Comparison of ENCODE assay signal across 36 cellular contexts in genomic region chr3:116663161-116663885, GRCh38. TPM values are rescaled to one million over a fixed set of nuclear protein-coding genes. Genes with fewer than 3 reads are reported as not detected.
DNase-seq lines count a peak whose midpoint lies in the region; ATAC-seq, FAIRE-seq and TF ChIP-seq lines count a peak whose summit lies in the region.
"Had no signal": no experiment of that assay in that cellular context is flagged by ENCODE, and none has a peak within 500 bp of the region (broad histone marks: within the 10 kb centered on the region; RNA-seq: fewer than 3 reads in every experiment).

No MANE protein-coding gene starts in this region.

- H3K27me3 ChIP-seq in H1 (replicated peaks in 1 of 4; ENCODE audit: control insufficient read depth in 3 of 4, extremely low read depth in 1 of 4, insufficient read depth in 3 of 4, low read length in 3 of 4), result no peaks in the 10 kb centered on the region
- H3K27me3 ChIP-seq: cardiac muscle cell, colonic mucosa, MG63, upper lobe of right lung had no signal

- WGBS in H1 (ENCODE audit: extremely low coverage in 1 of 2, insufficient coverage in 1 of 2, insufficient read length in 1 of 2, insufficient replicate concordance in 2 of 2, low coverage in 1 of 2, low lambda C conversion rate in 2 of 2, missing lambda C conversion rate in 1 of 2), 2 experiments, result 60% methylated on average over 7 of the region's 7 CpGs; no CpG with 5 or more reads in 1 of the 2 experiments

- no peaks in the 10 kb centered on the region for H3K79me1 ChIP-seq in H1 (ENCODE audit: low read depth, low read length)

- no peak overlapping the region for H3K23ac ChIP-seq in H1 (ENCODE audit: insufficient read length)

- H3K23me2 ChIP-seq in H1 (ENCODE audit: low read depth, low read length), result no peaks in the 10 kb centered on the region

- H3K4ac ChIP-seq in H1 (replicated peaks; ENCODE audit: insufficient read length, low read depth, low read length), result no peak overlapping the region

- CTCF ChIA-PET in activated naive CD4-positive, alpha-beta T cell treated with anti-CD3 and anti-CD28 coated beads, Interleukin-2, amount 10 ng/mL, durations not matched to agents 7 days and 5 days (lab: Charles Lee), result no interaction called here
- CTCF ChIA-PET in H1 (lab: Charles Lee; ENCODE audit: partially characterized antibody), result interaction anchor here (0.9 to 1.4 kb wide), 3 partner anchors 48 to 95 kb away, joined by 3 to 5 read pairs (median 3); no protein-coding TSS in a partner anchor

- peak overlapping the region; percentile 22 for H3K27ac Mint-ChIP-seq in activated naive CD4-positive, alpha-beta T cell treated with anti-CD3 and anti-CD28 coated beads, Interleukin-2, amount 10 ng/mL, durations not matched to agents 7 days and 5 days
- no peak overlapping the region for H3K27ac Mint-ChIP-seq in osteocyte (ENCODE audit: unreplicated experiment)
- H3K27ac Mint-ChIP-seq: activated naive CD8-positive, alpha-beta T cell treated with anti-CD3 and anti-CD28 coated beads for 36 hours; naive thymus-derived CD4-positive, alpha-beta T cell had no signal

- no peak overlapping the region for H2BK15ac ChIP-seq in H1 (ENCODE audit: low read length)

- H3K79me2 ChIP-seq in H1 (ENCODE audit: control insufficient read depth in 1 of 2, insufficient read depth in 2 of 2, low read length in 2 of 2), result no peaks in the 10 kb centered on the region

- ATAC-seq in HG03045 (IDR thresholded peaks at IDR 0.05; ENCODE audit: unreplicated experiment) (no peak), HG02938 (IDR thresholded peaks at IDR 0.05; ENCODE audit: unreplicated experiment) (no peak), GM18520 (IDR thresholded peaks at IDR 0.05; ENCODE audit: unreplicated experiment) (no peak)
- ATAC-seq: naive thymus-derived CD4-positive, alpha-beta T cell; upper lobe of right lung had no signal

- no peak overlapping the region for H2AK5ac ChIP-seq in H1 (ENCODE audit: low read depth, low read length)

- no peak overlapping the region for H2BK5ac ChIP-seq in H1 (ENCODE audit: low read depth, low read length)

- H4K8ac ChIP-seq in H1 (ENCODE audit: extremely low read depth, insufficient read depth, low read length), result no peak overlapping the region

- no peaks in the 10 kb centered on the region for H3K36me3 Mint-ChIP-seq in activated naive CD4-positive, alpha-beta T cell treated with anti-CD3 and anti-CD28 coated beads, Interleukin-2, amount 10 ng/mL, durations not matched to agents 7 days and 5 days
- no peaks in the 10 kb centered on the region for H3K36me3 Mint-ChIP-seq in osteocyte (ENCODE audit: unreplicated experiment)
- H3K36me3 Mint-ChIP-seq: activated naive CD8-positive, alpha-beta T cell treated with anti-CD3 and anti-CD28 coated beads for 36 hours; naive thymus-derived CD4-positive, alpha-beta T cell had no signal

- H3K27ac ChIP-seq in H1 (ENCODE audit: low read depth, low read length), result no peak overlapping the region
- H3K27ac ChIP-seq: cardiac muscle cell, colonic mucosa, epithelial cell of prostate, KMS-11, upper lobe of right lung, VCaP had no signal

- H3K9me3 Mint-ChIP-seq in activated naive CD4-positive, alpha-beta T cell treated with anti-CD3 and anti-CD28 coated beads, Interleukin-2, amount 10 ng/mL, durations not matched to agents 7 days and 5 days, result peaks cover 3% of the 10 kb centered on the region
- H3K9me3 Mint-ChIP-seq in osteocyte (ENCODE audit: unreplicated experiment), result no peaks in the 10 kb centered on the region

- TF ChIP-seq CTCF in H1 (IDR thresholded peaks at IDR 0.05; ENCODE audit: control extremely low read depth in 1 of 3, insufficient read depth in 1 of 3, low read depth in 1 of 3, low read length in 3 of 3) (no peak), osteocyte (IDR thresholded peaks at IDR 0.05) (no peak)

- POLR2A ChIA-PET in H1 (lab: Charles Lee; ENCODE audit: partially characterized antibody), result no interaction called here

- TF ChIP-seq EP300 in H1 (IDR thresholded peaks at IDR 0.05; ENCODE audit: borderline replicate concordance in 1 of 2, low read depth in 2 of 2, low read length in 2 of 2), result no peak

- 0 out of 4 replicates have a peak overlapping the region, but pooled peaks of 1 of the 2 experiments have one; percentile 28 for H3K4me2 ChIP-seq in H1 (ENCODE audit: insufficient read depth in 1 of 2, low read depth in 2 of 2, low read length in 2 of 2)
- H3K4me2 ChIP-seq: KMS-11 had no signal

- no peak overlapping the region for H3K56ac ChIP-seq in H1 (replicated peaks; ENCODE audit: insufficient read length, low read depth, low read length)

- H2AFZ ChIP-seq in H1 (ENCODE audit: low read length), result peak overlapping the region; percentile 71

- TF ChIP-seq RAD21 in H1 (IDR thresholded peaks at IDR 0.05 in 1 of 2, conservative IDR thresholded peaks at IDR 0.05 in 1 of 2; ENCODE audit: low read depth in 2 of 2, low read length in 2 of 2), result no peak

- H3K4me1 Mint-ChIP-seq in activated naive CD4-positive, alpha-beta T cell treated with anti-CD3 and anti-CD28 coated beads, Interleukin-2, amount 10 ng/mL, durations not matched to agents 7 days and 5 days, result no peaks in the 10 kb centered on the region
- no peaks in the 10 kb centered on the region for H3K4me1 Mint-ChIP-seq in osteocyte (ENCODE audit: unreplicated experiment)
- H3K4me1 Mint-ChIP-seq: activated naive CD8-positive, alpha-beta T cell treated with anti-CD3 and anti-CD28 coated beads for 36 hours; naive thymus-derived CD4-positive, alpha-beta T cell had no signal

- peaks cover 0 to 2% (median 0%) of the 10 kb centered on the region in 4 experiments; a peak in 2 of 7 replicates for H3K4me1 ChIP-seq in H1 (replicated peaks in 1 of 4; ENCODE audit: control insufficient read depth in 3 of 4, insufficient read depth in 4 of 4, low read length in 3 of 4)
- H3K4me1 ChIP-seq: colonic mucosa, upper lobe of right lung had no signal

- no peak overlapping the region for H4K5ac ChIP-seq in H1 (ENCODE audit: insufficient read length, low read depth, low read length)

- no peaks in the 10 kb centered on the region for H4K20me1 ChIP-seq in H1 (replicated peaks in 1 of 2; ENCODE audit: control insufficient read depth in 1 of 2, insufficient read depth in 2 of 2, low read length in 2 of 2)

- H3K14ac ChIP-seq in H1 (ENCODE audit: insufficient read length), result no peak overlapping the region

- TF ChIP-seq POLR2A in H1 (IDR thresholded peaks at IDR 0.05; ENCODE audit: control extremely low read depth in 1 of 2, low read depth in 2 of 2, low read length in 2 of 2), result no peak

- no peak overlapping the region for H2BK120ac ChIP-seq in H1 (replicated peaks; ENCODE audit: low read depth, low read length)

- no peak overlapping the region for H2BK20ac ChIP-seq in H1 (ENCODE audit: low read length)

- H3K18ac ChIP-seq in H1 (ENCODE audit: extremely low read depth, low read length), result no peak overlapping the region

- H3K4me3 Mint-ChIP-seq in activated naive CD4-positive, alpha-beta T cell treated with anti-CD3 and anti-CD28 coated beads, Interleukin-2, amount 10 ng/mL, durations not matched to agents 7 days and 5 days, result no peak overlapping the region
- H3K4me3 Mint-ChIP-seq in osteocyte (ENCODE audit: unreplicated experiment), result no peak overlapping the region
- H3K4me3 Mint-ChIP-seq: activated naive CD8-positive, alpha-beta T cell treated with anti-CD3 and anti-CD28 coated beads for 36 hours; naive thymus-derived CD4-positive, alpha-beta T cell had no signal

- H3K4me3 ChIP-seq in H1 (ENCODE audit: extremely low read depth in 1 of 4, insufficient read depth in 2 of 4, low read depth in 3 of 4, low read length in 4 of 4), result no peak overlapping the region
- H3K4me3 ChIP-seq: cardiac muscle cell, colonic mucosa, MG63, upper lobe of right lung had no signal

- no peaks in the 10 kb centered on the region for H3K9me3 ChIP-seq in H1 (ENCODE audit: insufficient read depth in 2 of 2, low read depth in 1 of 2, low read length in 1 of 2)
- H3K9me3 ChIP-seq: colonic mucosa, MG63, upper lobe of right lung had no signal

- H2BK12ac ChIP-seq in H1 (ENCODE audit: low read depth, low read length), result no peak overlapping the region

- DNase-seq in activated naive CD4-positive, alpha-beta T cell treated with anti-CD3 and anti-CD28 coated beads, Interleukin-2, amount 10 ng/mL, durations not matched to agents 7 days and 5 days, result no peak
- no peak for DNase-seq in activated naive CD4-positive, alpha-beta T cell treated with Interleukin-2 at 50 U/mL for 16 hours
- DNase-seq in H1 (ENCODE audit: low read depth in 1 of 2, low spot score in 2 of 2) (no peak), left kidney (ENCODE audit: low read depth, low spot score) (peak; percentile 81), osteocyte (ENCODE audit: extremely low spot score, unreplicated experiment) (no peak)
- DNase-seq: 8988T; activated CD4-positive, alpha-beta T cell treated with anti-CD3 and anti-CD28 coated beads for 48 hours; activated effector memory CD4-positive, alpha-beta T cell treated with Interleukin-2 at 50 U/mL for 16 hours; activated naive CD8-positive, alpha-beta T cell treated with anti-CD3 and anti-CD28 coated beads for 36 hours; activated T-cell treated with anti-CD3 and anti-CD28 coated beads, Interleukin-2, amount 50 U/mL, for 1 hour; colonic mucosa; DMS79 treated with DMSO at 0.1 percent for 48 hours; effector CD4-positive, alpha-beta T cell; GOT3; islet precursor cell; MG63; naive thymus-derived CD4-positive, alpha-beta T cell; NCI-H2081; NCI-H345; SHP77 treated with DMSO at 0.1 percent for 48 hours; stimulated activated naive CD4-positive, alpha-beta T cell; SW 1271; upper lobe of right lung had no signal

- H4K91ac ChIP-seq in H1 (replicated peaks; ENCODE audit: insufficient read length, low read length), result no peak overlapping the region

- H3K9ac ChIP-seq in H1 (replicated peaks in 1 of 4; ENCODE audit: extremely low read depth in 1 of 4, low read depth in 3 of 4, low read length in 3 of 4), result no peak overlapping the region
- H3K9ac ChIP-seq: KMS-11 had no signal

- no peaks in the 10 kb centered on the region for H3K36me3 ChIP-seq in H1 (ENCODE audit: control insufficient read depth in 2 of 4, insufficient read depth in 4 of 4, low read length in 3 of 4)
- H3K36me3 ChIP-seq: cardiac muscle cell, colonic mucosa, MG63, upper lobe of right lung had no signal

- no peaks in the 10 kb centered on the region for H3K27me3 Mint-ChIP-seq in activated naive CD4-positive, alpha-beta T cell treated with anti-CD3 and anti-CD28 coated beads, Interleukin-2, amount 10 ng/mL, durations not matched to agents 7 days and 5 days
- peaks cover 10% of the 10 kb centered on the region for H3K27me3 Mint-ChIP-seq in osteocyte (ENCODE audit: unreplicated experiment)
- H3K27me3 Mint-ChIP-seq: activated naive CD8-positive, alpha-beta T cell treated with anti-CD3 and anti-CD28 coated beads for 36 hours; naive thymus-derived CD4-positive, alpha-beta T cell had no signal

- FAIRE-seq in H1 (lab: Jason Lieb, UNC), result no peak
- FAIRE-seq: astrocyte, RCC 7860 had no signal

RNA-seq across cellular contexts. Expression of gene TUSC7, which starts 46.3 kb away (rescaled TPM):
- total RNA-seq in H1 (2021; fragmentation: NEBNext Ultra II Directional; extraction: Animal tissue kit (Norgen Biotek cat#: 25700)), result not detected in 2 replicates
- not detected in 2 replicates for polyA plus RNA-seq in H1 (2011; rRNA removed)
- polyA plus RNA-seq in H1 (2011; cell fraction: cytosol; rRNA removed), result not detected
- not detected for polyA plus RNA-seq in H1 (2011; cell fraction: nucleus; rRNA removed)
- polyA plus RNA-seq in H1 (2012, experiment 1 of 2), result not detected in 4 replicates
- not detected for polyA plus RNA-seq in H1 (2012, experiment 2 of 2)
- not detected for polyA plus RNA-seq in H1 (2013, experiment 1 of 2)
- not detected for polyA plus RNA-seq in H1 (2013, experiment 2 of 2)
- polyA minus RNA-seq in H1 (2011; rRNA and poly(A)+ RNA removed), result not detected in 2 replicates
- not detected for polyA minus RNA-seq in H1 (2011; cell fraction: cytosol; rRNA and poly(A)+ RNA removed)
- not detected for polyA minus RNA-seq in H1 (2011; cell fraction: nucleus; rRNA and poly(A)+ RNA removed)
- total RNA-seq in osteocyte, result not detected in 2 replicates
- total RNA-seq: activated naive CD8-positive, alpha-beta T cell treated with anti-CD3 and anti-CD28 coated beads for 36 hours; astrocyte; cardiac muscle cell; colonic mucosa; glomerular endothelial cell; liver; naive thymus-derived CD4-positive, alpha-beta T cell; omental fat pad; skeletal muscle tissue; upper lobe of right lung had no signal
- polyA plus RNA-seq: liver; naive thymus-derived CD4-positive, alpha-beta T cell had no signal
